In genomic region chr2:199668648-199669047, GRCh38 we compare ENCODE assay signal across 22 cellular contexts.
DNase-seq lines count a peak whose midpoint lies in the region; ATAC-seq and TF ChIP-seq lines count a peak whose summit lies in the region.
"Had no signal": no experiment of that assay in that cellular context is flagged by ENCODE, and none has a peak within 500 bp of the region (broad histone marks: within the 10 kb centered on the region; RNA-seq: fewer than 3 reads in every experiment).

No MANE protein-coding gene starts in this region.

- no peaks in the 10 kb centered on the region for H3K4me1 ChIP-seq in adipocyte (ENCODE audit: control insufficient read depth, insufficient read depth, low read length)
- H3K4me1 ChIP-seq: A549; BE2C; BLaER1 treated with 17β-estradiol and CSF1 and Interleukin-3, amounts not matched to agents 10 nM and 100 nM had no signal

- H3K9ac ChIP-seq in adipocyte (ENCODE audit: low read length) = no peak overlapping the region
- H3K9ac ChIP-seq: BLaER1 treated with 17β-estradiol and CSF1 and Interleukin-3, amounts not matched to agents 10 nM and 100 nM had no signal

- H3K9me3 ChIP-seq in adipocyte (ENCODE audit: control insufficient read depth, low read length) = no peaks in the 10 kb centered on the region
- H3K9me3 ChIP-seq: A549; BE2C; BLaER1 treated with 17β-estradiol and CSF1 and Interleukin-3, amounts not matched to agents 10 nM and 100 nM had no signal

- no peak overlapping the region for H3K4me3 ChIP-seq in adipocyte (ENCODE audit: low read length)
- H3K4me3 ChIP-seq: A549; BLaER1 treated with 17β-estradiol and CSF1 and Interleukin-3, amounts not matched to agents 10 nM and 100 nM; GM23338 had no signal

- no peaks in the 10 kb centered on the region for H3K36me3 ChIP-seq in adipocyte (ENCODE audit: control insufficient read depth, insufficient read depth, low read length, severe bottlenecking)
- H3K36me3 ChIP-seq: BE2C; BLaER1 treated with 17β-estradiol and CSF1 and Interleukin-3, amounts not matched to agents 10 nM and 100 nM had no signal

- H3K27me3 ChIP-seq in adipocyte (replicated peaks; ENCODE audit: control insufficient read depth, insufficient read depth, low read length) = no peaks in the 10 kb centered on the region
- H3K27me3 ChIP-seq: BLaER1 treated with 17β-estradiol and CSF1 and Interleukin-3, amounts not matched to agents 10 nM and 100 nM had no signal

- ATAC-seq in sciatic nerve = peak; percentile 78
- no peak for ATAC-seq in stimulated activated naive CD8-positive, alpha-beta T cell treated with anti-CD3 and anti-CD28 coated beads, Interleukin-15, Interleukin-2, amounts not matched to agents 100 U/mL and 50 U/mL, for 24 hours
- ATAC-seq in HG03135 (IDR thresholded peaks at IDR 0.05; ENCODE audit: unreplicated experiment) = no peak
- ATAC-seq in SK-N-SH treated with all-trans-retinoic acid at 6 μM for 48 hours = no peak
- ATAC-seq: A549, GM23338, HCT116 had no signal

- peak; percentile 3 for DNase-seq in LHCN-M2 (ENCODE audit: low read depth)
- peak; percentile 10 for DNase-seq in adipocyte (ENCODE audit: low read depth)
- DNase-seq in left kidney (ENCODE audit: low read depth, low spot score) = peak; percentile 4
- no peak for DNase-seq in sciatic nerve (ENCODE audit: low spot score)
- no peak for DNase-seq in stimulated activated naive CD8-positive, alpha-beta T cell treated with anti-CD3 and anti-CD28 coated beads, Interleukin-15, Interleukin-2, amounts not matched to agents 100 U/mL and 50 U/mL, for 24 hours
- no peak for DNase-seq in stimulated activated CD4-positive, alpha-beta T cell treated with anti-CD3 and anti-CD28 coated beads, Interleukin-4, amount 100 ng/mL, for 24 hours
- DNase-seq: 8988T; ACHN; AML-193; BE2C; Calu3; CD4-positive, alpha-beta T cell; COR-L47; DMS79 treated with DMSO at 0.1 percent for 48 hours; GF-D8; H9 had no signal

- intact Hi-C loops in sciatic nerve (cut with DNase I) = no loop called here

TF ChIP-seq in SK-N-SH treated with all-trans-retinoic acid at 6 μM for 48 hours, 23 proteins besides CTCF, POLR2A, EP300 and RAD21:
- no peak for TF ChIP-seq ZC3H10 (CRISPR knock-in tag; IDR thresholded peaks at IDR 0.05)
- no peak for TF ChIP-seq ZFP30 (CRISPR knock-in tag; IDR thresholded peaks at IDR 0.05)
- TF ChIP-seq ZNF565 (CRISPR knock-in tag; conservative IDR thresholded peaks at IDR 0.05; ENCODE audit: low read depth) = no peak
- no peak for TF ChIP-seq CSDC2 (CRISPR knock-in tag; IDR thresholded peaks at IDR 0.05)
- TF ChIP-seq ARNTL (CRISPR knock-in tag; IDR thresholded peaks at IDR 0.05; ENCODE audit: borderline replicate concordance, low read depth) = no peak
- TF ChIP-seq ZNF8 (CRISPR knock-in tag; IDR thresholded peaks at IDR 0.05) = no peak
- no peak for TF ChIP-seq TSHZ2 (CRISPR knock-in tag; IDR thresholded peaks at IDR 0.05)
- TF ChIP-seq RARB (CRISPR knock-in tag; IDR thresholded peaks at IDR 0.05) = no peak
- TF ChIP-seq ZNF70 (CRISPR knock-in tag; IDR thresholded peaks at IDR 0.05) = no peak
- no peak for TF ChIP-seq POU6F1 (CRISPR knock-in tag; IDR thresholded peaks at IDR 0.05; ENCODE audit: borderline replicate concordance, low read depth)
- no peak for TF ChIP-seq CSRNP3 (CRISPR knock-in tag; IDR thresholded peaks at IDR 0.05)
- no peak for TF ChIP-seq CREB5 (CRISPR knock-in tag; IDR thresholded peaks at IDR 0.05; ENCODE audit: low read depth)
- no peak for TF ChIP-seq ZFP3 (CRISPR knock-in tag; IDR thresholded peaks at IDR 0.05)
- no peak for TF ChIP-seq ESRRG (CRISPR knock-in tag; IDR thresholded peaks at IDR 0.05)
- TF ChIP-seq TOX (CRISPR knock-in tag; IDR thresholded peaks at IDR 0.05; ENCODE audit: borderline replicate concordance) = no peak
- no peak for TF ChIP-seq BACH2 (CRISPR knock-in tag; IDR thresholded peaks at IDR 0.05; ENCODE audit: borderline replicate concordance)
TF ChIP-seq in SK-N-SH treated with all-trans-retinoic acid at 6 μM for 48 hours: peak in this region for 0.

Comparison
In these comparisons a context has a peak if more than half of its experiments do, and no peak if none do; other contexts are left out.
1. DNase-seq: peak in LHCN-M2 (single experiment), adipocyte (single experiment) and left kidney (single experiment); none in sciatic nerve (single experiment), stimulated activated naive CD8-positive, alpha-beta T cell treated with anti-CD3 and anti-CD28 coated beads, Interleukin-15, Interleukin-2, amounts not matched to agents 100 U/mL and 50 U/mL, for 24 hours (single experiment) and stimulated activated CD4-positive, alpha-beta T cell treated with anti-CD3 and anti-CD28 coated beads, Interleukin-4, amount 100 ng/mL, for 24 hours (single experiment).